ENCODE assay signal across 8 cellular contexts in the genomic region with DNA sequence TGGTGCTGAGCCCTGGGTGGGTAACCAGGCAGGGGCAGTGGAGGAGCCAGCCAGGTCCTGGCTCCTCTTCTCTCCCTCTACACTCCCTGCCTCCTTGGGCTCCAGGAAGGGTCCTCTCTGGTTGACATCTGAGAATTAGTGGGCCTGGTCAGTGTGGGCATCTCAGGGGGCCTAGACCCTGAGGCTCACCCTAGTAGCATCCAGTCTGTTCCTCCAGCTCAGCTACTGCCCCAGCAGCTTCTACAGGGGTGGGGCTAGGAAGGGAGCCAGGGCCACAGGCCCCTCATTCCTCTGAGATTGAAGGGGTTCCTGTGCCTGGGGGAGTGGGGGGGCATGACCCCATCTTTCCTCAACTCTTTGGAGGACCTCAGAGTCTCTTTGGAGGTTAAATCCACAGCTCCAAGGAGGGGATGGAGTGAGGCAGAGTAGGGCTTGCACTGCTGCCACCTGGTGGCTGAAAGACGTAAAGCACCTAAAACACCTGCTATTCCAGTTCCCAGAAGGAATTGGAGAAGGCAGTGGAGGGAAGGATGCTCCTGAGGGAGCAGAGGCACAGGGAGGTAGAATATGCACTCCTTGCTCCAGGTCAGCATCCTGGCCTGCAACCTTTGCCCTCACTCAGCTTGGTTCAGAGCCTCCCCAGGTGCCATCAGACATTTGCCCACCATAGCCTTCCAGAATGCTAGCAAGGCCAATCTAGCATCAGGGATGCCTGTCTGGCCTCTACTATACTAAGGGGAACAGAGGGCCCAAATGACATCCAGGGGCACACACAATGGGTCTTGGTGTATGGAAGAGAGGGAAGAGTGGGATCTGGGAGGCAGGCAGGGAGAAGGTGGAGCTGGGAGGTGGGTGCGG. TPM values are rescaled to one million over a fixed set of nuclear protein-coding genes. Genes with fewer than 3 reads are reported as not detected.
DNase-seq lines count a peak whose midpoint lies in the region; ATAC-seq and FAIRE-seq lines count a peak whose summit lies in the region.

No MANE protein-coding gene starts in this region.

- POLR2A ChIA-PET in activated CD4-positive, alpha-beta memory T cell treated with anti-CD3 and anti-CD28 coated beads for 36 hours (lab: Charles Lee) = interaction anchor here (0.6 kb wide), 1 partner anchor 69 kb away, joined by 3 read pairs; a partner anchor contains a TSS

- no peaks in the 10 kb centered on the region for H3K27me3 Mint-ChIP-seq in activated CD4-positive, alpha-beta memory T cell treated with anti-CD3 and anti-CD28 coated beads for 36 hours
- peaks cover 20% of the 10 kb centered on the region for H3K27me3 Mint-ChIP-seq in memory B cell

- no peaks in the 10 kb centered on the region for H3K27me3 ChIP-seq in effector memory CD4-positive, alpha-beta T cell (replicated peaks; ENCODE audit: control insufficient read depth, insufficient read depth, low read length, poor library complexity, severe bottlenecking)

- peak; percentile 74 for FAIRE-seq in A204.1 (lab: Jason Lieb, UNC)

- no peaks in the 10 kb centered on the region for H3K9me3 Mint-ChIP-seq in activated CD4-positive, alpha-beta memory T cell treated with anti-CD3 and anti-CD28 coated beads for 36 hours
- H3K9me3 Mint-ChIP-seq in memory B cell = no peaks in the 10 kb centered on the region

- H3K4me3 Mint-ChIP-seq in activated CD4-positive, alpha-beta memory T cell treated with anti-CD3 and anti-CD28 coated beads for 36 hours = no peak overlapping the region
- H3K4me3 Mint-ChIP-seq in memory B cell = no peak overlapping the region

- H3K4me1 Mint-ChIP-seq in activated CD4-positive, alpha-beta memory T cell treated with anti-CD3 and anti-CD28 coated beads for 36 hours (ENCODE audit: low read depth) = no peaks in the 10 kb centered on the region
- no peaks in the 10 kb centered on the region for H3K4me1 Mint-ChIP-seq in memory B cell

- CTCF ChIA-PET in activated CD4-positive, alpha-beta memory T cell treated with anti-CD3 and anti-CD28 coated beads for 36 hours (lab: Charles Lee) = interaction anchor here (0.5 to 4.5 kb wide), 55 partner anchors 9 to 870 kb away, joined by 3 to 31 read pairs (median 4); a partner anchor contains a TSS

- H3K27ac ChIP-seq in effector memory CD4-positive, alpha-beta T cell (ENCODE audit: insufficient read depth, low read length, poor library complexity, severe bottlenecking) = no peak overlapping the region

- H3K36me3 ChIP-seq in effector memory CD4-positive, alpha-beta T cell (ENCODE audit: control insufficient read depth, insufficient read depth, low read length) = no peaks in the 10 kb centered on the region

- intact Hi-C loops in activated CD4-positive, alpha-beta memory T cell treated with anti-CD3 and anti-CD28 coated beads for 36 hours (cut with micrococcal nuclease) = loop anchor here (1.0 kb wide), 3 partner anchors 23 to 195 kb away; no protein-coding TSS in a partner anchor

- H3K27ac Mint-ChIP-seq in activated CD4-positive, alpha-beta memory T cell treated with anti-CD3 and anti-CD28 coated beads for 36 hours = no peak overlapping the region
- no peak overlapping the region for H3K27ac Mint-ChIP-seq in memory B cell

- H3K9me3 ChIP-seq in effector memory CD4-positive, alpha-beta T cell (ENCODE audit: control insufficient read depth, low read length) = no peaks in the 10 kb centered on the region

- DNase-seq in GM19238 (ENCODE audit: insufficient read length, low spot score) (peak; percentile 80), NCI-H524 (lab: John Stamatoyannopoulos, UW) (peak; percentile 26 to 77), memory B cell (ENCODE audit: low spot score in 2 of 2) (peak; percentile 61 to 69)
- DNase-seq in activated CD4-positive, alpha-beta memory T cell treated with anti-CD3 and anti-CD28 coated beads for 36 hours = peak; percentile 72
- DNase-seq in effector memory CD4-positive, alpha-beta T cell = peak; percentile 23 to 47 (median 33)
- peak; percentile 34 for DNase-seq in stimulated activated CD8-positive, alpha-beta memory T cell treated with anti-CD3 and anti-CD28 coated beads, Interleukin-4, amount 100 ng/mL, for 24 hours (ENCODE audit: low read depth)

- H3K4me1 ChIP-seq in effector memory CD4-positive, alpha-beta T cell (ENCODE audit: control insufficient read depth, insufficient read depth, low read length, poor library complexity, severe bottlenecking) = no peaks in the 10 kb centered on the region

- H3K36me3 Mint-ChIP-seq in activated CD4-positive, alpha-beta memory T cell treated with anti-CD3 and anti-CD28 coated beads for 36 hours = no peaks in the 10 kb centered on the region
- H3K36me3 Mint-ChIP-seq in memory B cell = no peaks in the 10 kb centered on the region

- ATAC-seq in memory B cell (ENCODE audit: low read depth) (peak; percentile 53), HG03521 (IDR thresholded peaks at IDR 0.05; ENCODE audit: unreplicated experiment) (no peak)

- H3K4me3 ChIP-seq in effector memory CD4-positive, alpha-beta T cell (ENCODE audit: insufficient read depth, low read depth, low read length, poor library complexity, severe bottlenecking) = no peak overlapping the region

RNA-seq across cellular contexts. Expression of a gene that starts 25.1 kb away (rescaled TPM):
- total RNA-seq in activated CD4-positive, alpha-beta memory T cell treated with anti-CD3 and anti-CD28 coated beads for 36 hours = 10 to 100 TPM; 16.7 to 17.0 TPM

RNA-seq across cellular contexts. Expression of a gene that starts 26.9 kb away (rescaled TPM):
- 10 to 100 TPM; 78.7 to 82.6 TPM for total RNA-seq in activated CD4-positive, alpha-beta memory T cell treated with anti-CD3 and anti-CD28 coated beads for 36 hours

RNA-seq across cellular contexts. Expression of a gene that starts 39.0 kb away (rescaled TPM):
- under 1 TPM; 0.63 to 0.69 TPM for total RNA-seq in activated CD4-positive, alpha-beta memory T cell treated with anti-CD3 and anti-CD28 coated beads for 36 hours
